15 cellular contexts compared by ENCODE assay signal in genomic region chr10:27893320-27894014, GRCh38.
DNase-seq lines count a peak whose midpoint lies in the region; ATAC-seq and TF ChIP-seq lines count a peak whose summit lies in the region.
"Had no signal": no experiment of that assay in that cellular context is flagged by ENCODE, and none has a peak within 500 bp of the region (broad histone marks: within the 10 kb centered on the region; RNA-seq: fewer than 3 reads in every experiment).

No MANE protein-coding gene starts in this region.

- in situ Hi-C loops in astrocyte of the spinal cord (cut with HindIII; ENCODE audit: low sequenced_read_pairs) = no loop called here

- H3K4me2 ChIP-seq in HCT116 (ENCODE audit: low read length) = peak overlapping the region; percentile 59

- ATAC-seq in HCT116 = peak; percentile 89
- ATAC-seq: SK-N-SH treated with all-trans-retinoic acid at 6 μM for 48 hours had no signal

- H3K4me3 ChIP-seq in AG09309 (ENCODE audit: control insufficient read depth, low read depth, low read length) = no peak overlapping the region
- peak overlapping the region in 1 of 2 experiments; percentile 24; a peak in 2 of 4 replicates for H3K4me3 ChIP-seq in HCT116 (replicated peaks in 1 of 2; ENCODE audit: low read depth in 1 of 2, low read length in 2 of 2)
- H3K4me3 ChIP-seq in astrocyte of the spinal cord (ENCODE audit: low read depth, low read length) = no peak overlapping the region
- H3K4me3 ChIP-seq in prostate gland = no peak overlapping the region
- H3K4me3 ChIP-seq: esophagus muscularis mucosa, tibial artery had no signal

- no TSS peak for BruUV-seq in HCT116 (replicated peaks; lab: Mats Ljungman, UMichigan)

- peaks cover 30 to 41% of the 10 kb centered on the region in 2 experiments for H3K4me1 ChIP-seq in HCT116 (ENCODE audit: control insufficient read depth in 1 of 2, insufficient read depth in 2 of 2, low read length in 2 of 2)
- no peaks in the 10 kb centered on the region for H3K4me1 ChIP-seq in prostate gland (replicated peaks)
- H3K4me1 ChIP-seq: tibial artery had no signal

- CTCF ChIA-PET in HCT116 (lab: Charles Lee) = no interaction called here

- TF ChIP-seq POLR2A in HCT116 (IDR thresholded peaks at IDR 0.05; ENCODE audit: borderline replicate concordance, extremely low read depth, insufficient read depth, insufficient read length) (no peak), prostate gland (IDR thresholded peaks at IDR 0.05) (no peak)

- no peaks in the 10 kb centered on the region for H3K79me2 ChIP-seq in HCT116 (ENCODE audit: insufficient read depth, low read length)

- H3K27me3 ChIP-seq in HCT116 (ENCODE audit: insufficient read depth, low read length) (no peaks in the 10 kb centered on the region), prostate gland (replicated peaks; ENCODE audit: insufficient read depth) (no peaks in the 10 kb centered on the region)
- H3K27me3 ChIP-seq: esophagus muscularis mucosa, tibial artery had no signal

- peak overlapping the region; percentile 52 for H2AFZ ChIP-seq in HCT116 (ENCODE audit: low read depth, low read length, poor library complexity, severe bottlenecking)

- intact Hi-C loops in HCT116 (cut with micrococcal nuclease) (loop anchor here (10.0 kb wide), 1 partner anchor 281 kb away; no protein-coding TSS in a partner anchor), prostate gland (cut with DNase I) (no loop called here)

- H3K9ac ChIP-seq in HCT116 (ENCODE audit: low read length) = 0 out of 2 replicates have a peak overlapping the region, but pooled peaks have one; percentile 23

- peak; percentile 22 for TF ChIP-seq RAD21 in HCT116 (IDR thresholded peaks at IDR 0.05; ENCODE audit: low read depth)

- no peaks in the 10 kb centered on the region for H3K9me3 ChIP-seq in HCT116 (ENCODE audit: control insufficient read depth in 1 of 2, insufficient read depth in 1 of 2, low read depth in 1 of 2, low read length in 2 of 2)
- no peaks in the 10 kb centered on the region for H3K9me3 ChIP-seq in prostate gland
- H3K9me3 ChIP-seq: esophagus muscularis mucosa, tibial artery had no signal

- H4K20me1 ChIP-seq in HCT116 (ENCODE audit: insufficient read depth) = no peaks in the 10 kb centered on the region

- H3K36me3 ChIP-seq in HCT116 (ENCODE audit: control insufficient read depth in 1 of 2, insufficient read depth in 2 of 2, low read length in 2 of 2) (no peaks in the 10 kb centered on the region), prostate gland (no peaks in the 10 kb centered on the region)
- H3K36me3 ChIP-seq: esophagus muscularis mucosa, tibial artery had no signal

- WGBS in prostate gland = 20% methylated on average over 7 of the region's 7 CpGs

- POLR2A ChIA-PET in HCT116 (lab: Charles Lee) = no interaction called here

- H3K27ac ChIP-seq in HCT116 (ENCODE audit: low read depth, low read length) (peak overlapping the region; percentile 62), prostate gland (no peak overlapping the region)
- H3K27ac ChIP-seq: tibial artery had no signal

- RAD21 ChIA-PET in HCT116 (lab: Charles Lee; ENCODE audit: low non-redundant PET in 1 of 2, low total read pairs in 2 of 2, uncharacterized antibody in 2 of 2, unreplicated experiment in 2 of 2) = no interaction called here

- peak; percentile 14 for DNase-seq in AG09309 (ENCODE audit: low read depth)
- DNase-seq in HCT116 (ENCODE audit: low read depth, low spot score) = peak; percentile 84
- peak; percentile 31 for DNase-seq in astrocyte of the spinal cord (ENCODE audit: low read depth, low spot score)
- peak; percentile 4 for DNase-seq in glomerular endothelial cell (ENCODE audit: extremely low read depth, low read depth, low spot score)
- no peak for DNase-seq in prostate gland (ENCODE audit: low spot score)
- DNase-seq in cerebellum (ENCODE audit: low spot score) = no peak
- no peak for DNase-seq in HUDEP-2 (lab: John Stamatoyannopoulos, UW; ENCODE audit: unreplicated experiment in 76 of 76)
- DNase-seq in NCI-H1436 treated with DMSO at 0.1 percent for 48 hours (lab: John Stamatoyannopoulos, UW) = no peak
- DNase-seq: AML-193; central memory CD4-positive, alpha-beta T cell; NCI-H1092; posterior cingulate gyrus; tibial artery had no signal

- H3K9me2 ChIP-seq in HCT116 (ENCODE audit: insufficient read depth) = no peaks in the 10 kb centered on the region

- TF ChIP-seq CTCF in AG09309 (IDR thresholded peaks at IDR 0.05; ENCODE audit: control insufficient read depth, insufficient read depth, low read depth, low read length, missing control alignments) = no peak
- TF ChIP-seq CTCF in HCT116 (IDR thresholded peaks at IDR 0.05 in 2 of 3, conservative IDR thresholded peaks at IDR 0.05 in 1 of 3; ENCODE audit: borderline replicate concordance in 1 of 3, insufficient read depth in 1 of 3, low read depth in 2 of 3, low read length in 2 of 3) = no peak
- no peak for TF ChIP-seq CTCF in astrocyte of the spinal cord (IDR thresholded peaks at IDR 0.05; ENCODE audit: low read depth, low read length)
- TF ChIP-seq CTCF in prostate gland (IDR thresholded peaks at IDR 0.05) = no peak

TF ChIP-seq in HCT116, 20 proteins besides CTCF, POLR2A, EP300 and RAD21 (continues in another document):
- TF ChIP-seq ZNF274 (IDR thresholded peaks at IDR 0.05; ENCODE audit: low read depth, low read length) (no peak), FOSL1 (IDR thresholded peaks at IDR 0.05; ENCODE audit: low read depth) (peak; percentile 88), POLR2AphosphoS5 (IDR thresholded peaks at IDR 0.05; ENCODE audit: low read depth, low read length) (0 out of 2 replicates have a peak, but pooled peaks have one; percentile 37), SRF (IDR thresholded peaks at IDR 0.05; ENCODE audit: low read depth) (peak; percentile 81), EGR1 (IDR thresholded peaks at IDR 0.05; ENCODE audit: low read depth) (peak; percentile 43), CEBPB (IDR thresholded peaks at IDR 0.05; ENCODE audit: low read depth) (peak; percentile 91), ELF1 (IDR thresholded peaks at IDR 0.05; ENCODE audit: borderline replicate concordance, low read depth) (peak; percentile 16; the same call in 1 of the 2 replicates), EZH2 (IDR thresholded peaks at IDR 0.05) (no peak), SIN3A (IDR thresholded peaks at IDR 0.05; ENCODE audit: low read depth) (peak; percentile 83), CBX3 (IDR thresholded peaks at IDR 0.05; ENCODE audit: low read depth) (peak; percentile 85), YY1 (IDR thresholded peaks at IDR 0.05; ENCODE audit: extremely low read depth, insufficient replicate concordance, low read depth, low read length) (no peak), SP1 (IDR thresholded peaks at IDR 0.05; ENCODE audit: low read depth) (peak; percentile 95), ZFX (IDR thresholded peaks at IDR 0.05) (no peak), ATF3 (IDR thresholded peaks at IDR 0.05) (peak; percentile 51; the same call in 1 of the 2 replicates), REST (IDR thresholded peaks at IDR 0.05; ENCODE audit: low read depth) (no peak), MAX (IDR thresholded peaks at IDR 0.05) (peak; percentile 68), EZH2phosphoT487 (IDR thresholded peaks at IDR 0.05; ENCODE audit: borderline replicate concordance) (no peak), ZBTB33 (IDR thresholded peaks at IDR 0.05; ENCODE audit: extremely low read depth, insufficient replicate concordance, low read length) (no peak)

Comparison
In these comparisons a context has a peak if more than half of its experiments do, and no peak if none do; other contexts are left out.
1. DNase-seq: peak in AG09309 (single experiment), HCT116 (single experiment), astrocyte of the spinal cord (single experiment) and glomerular endothelial cell (single experiment); none in prostate gland (single experiment), cerebellum (single experiment), HUDEP-2 (0 of 76) and NCI-H1436 treated with DMSO at 0.1 percent for 48 hours (single experiment).